Comparison of ENCODE assay signal across 24 cellular contexts in the genomic region with DNA sequence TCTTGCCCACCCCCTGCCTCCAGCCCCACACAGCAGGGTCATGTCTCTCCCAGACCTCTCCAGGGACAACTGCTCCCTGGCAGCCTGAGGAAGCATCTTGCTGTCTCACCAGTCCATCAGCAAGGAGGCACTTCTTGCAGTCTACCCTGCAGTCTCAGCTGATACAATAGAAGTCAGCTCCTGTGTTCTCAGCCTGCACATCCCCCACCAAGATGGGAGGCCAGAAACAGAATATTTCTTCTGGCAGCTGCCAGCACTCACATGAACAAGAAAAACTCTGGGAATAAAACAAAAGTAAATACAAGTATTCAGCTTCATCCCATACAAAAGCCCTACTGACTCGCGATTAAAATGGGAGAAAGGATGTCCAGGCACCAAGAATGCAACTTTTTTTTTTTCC.
"Had no signal": no experiment of that assay in that cellular context is flagged by ENCODE, and none has a peak within 500 bp of the region (broad histone marks: within the 10 kb centered on the region; RNA-seq: fewer than 3 reads in every experiment).

No MANE protein-coding gene starts in this region.

- H3K9me3 Mint-ChIP-seq: endodermal cell, mesothelial cell of epicardium, natural killer cell, T-cell had no signal

- H3K4me1 ChIP-seq: pancreas, right lobe of liver had no signal

- H3K27me3 ChIP-seq: breast epithelium, esophagus squamous epithelium, gastroesophageal sphincter, heart right ventricle, neutrophil, pancreas, right lobe of liver, stomach, upper lobe of left lung had no signal

- DNase-seq: activated CD4-positive, alpha-beta T cell treated with anti-CD3 and anti-CD28 coated beads, Interleukin-2, amount 10 ng/mL, durations not matched to agents 7 days and 5 days; activated CD4-positive, CD25-positive, alpha-beta regulatory T cell treated with anti-CD3 and anti-CD28 coated beads, Interleukin-2, amount 50 U/mL, for 72 hours; activated gamma-delta T cell treated with Interleukin-2 at 50 U/mL for 16 hours; activated T-cell treated with anti-CD3 and anti-CD28 coated beads, Interleukin-2, amount 50 U/mL, for 1 hour; endodermal cell; esophagus squamous epithelium; heart right ventricle; lower lobe of right lung; natural killer cell; pancreas; right lobe of liver; stimulated activated CD4-positive, alpha-beta T cell treated with anti-CD3 and anti-CD28 coated beads, Interleukin-1b, Interleukin-23, amount 100 ng/mL, for 48 hours; stomach; T-cell; upper lobe of left lung; WERI-Rb-1 had no signal

- H3K27ac ChIP-seq: breast epithelium, coronary artery, esophagus squamous epithelium, gastroesophageal sphincter, heart right ventricle, lower lobe of right lung, neutrophil, pancreas, right lobe of liver, skin epidermis, stomach, thoracic aorta, upper lobe of left lung, WERI-Rb-1 had no signal

- H3K36me3 Mint-ChIP-seq: activated naive CD4-positive, alpha-beta T cell treated with anti-CD3 and anti-CD28 coated beads, Interleukin-2, amount 50 U/mL, for 72 hours; mesothelial cell of epicardium; natural killer cell; T-cell had no signal

- H3K4me3 ChIP-seq: breast epithelium, coronary artery, esophagus squamous epithelium, gastroesophageal sphincter, heart right ventricle, lower lobe of right lung, pancreas, right lobe of liver, skin epidermis, stomach, thoracic aorta, upper lobe of left lung had no signal

- H3K27ac Mint-ChIP-seq: activated CD4-positive, alpha-beta T cell treated with anti-CD3 and anti-CD28 coated beads, Interleukin-2, amount 10 ng/mL, durations not matched to agents 7 days and 5 days; endodermal cell; mesothelial cell of epicardium; natural killer cell; T-cell had no signal

- H3K27me3 Mint-ChIP-seq: activated CD4-positive, alpha-beta T cell treated with anti-CD3 and anti-CD28 coated beads, Interleukin-2, amount 10 ng/mL, durations not matched to agents 7 days and 5 days; T-cell had no signal

- H3K9me3 ChIP-seq: breast epithelium, esophagus squamous epithelium, gastroesophageal sphincter, heart right ventricle, lower lobe of right lung, neutrophil, pancreas, right lobe of liver, stomach, thoracic aorta, upper lobe of left lung had no signal

- H3K4me1 Mint-ChIP-seq: activated CD4-positive, alpha-beta T cell treated with anti-CD3 and anti-CD28 coated beads, Interleukin-2, amount 10 ng/mL, durations not matched to agents 7 days and 5 days; natural killer cell had no signal

- H3K36me3 ChIP-seq: breast epithelium, esophagus squamous epithelium, gastroesophageal sphincter, heart right ventricle, lower lobe of right lung, neutrophil, pancreas, right lobe of liver, stomach, thoracic aorta, upper lobe of left lung, WERI-Rb-1 had no signal

- H3K4me3 Mint-ChIP-seq: activated CD4-positive, alpha-beta T cell treated with anti-CD3 and anti-CD28 coated beads, Interleukin-2, amount 10 ng/mL, durations not matched to agents 7 days and 5 days; endodermal cell; mesothelial cell of epicardium; natural killer cell; T-cell had no signal
